15 cellular contexts compared by ENCODE assay signal in genomic region chr6:69233195-69233524, GRCh38.
DNase-seq lines count a peak whose midpoint lies in the region; ATAC-seq and TF ChIP-seq lines count a peak whose summit lies in the region.
"Had no signal": no experiment of that assay in that cellular context is flagged by ENCODE, and none has a peak within 500 bp of the region (broad histone marks: within the 10 kb centered on the region; RNA-seq: fewer than 3 reads in every experiment).

No MANE protein-coding gene starts in this region.

- H3K23ac ChIP-seq in H9 (ENCODE audit: insufficient read length, low read depth, low read length): no peak overlapping the region

- no CpG with 5 or more reads among the region's 12 CpGs for WGBS in H9 (ENCODE audit: extremely low coverage, insufficient read length, low lambda C conversion rate)

- no peak for ATAC-seq in GM21528 (IDR thresholded peaks at IDR 0.05; ENCODE audit: low FRiP score, unreplicated experiment)
- ATAC-seq in activated T-helper 17 cell treated with anti-CD3 and anti-CD28 coated beads, Interleukin-2, amount 50 U/mL, for 72 hours (replicated peaks): no peak

- no peak overlapping the region for H3K18ac ChIP-seq in H9 (ENCODE audit: insufficient read length, low read depth, low read length)

- H4K20me1 ChIP-seq in H9 (ENCODE audit: control insufficient read depth, insufficient read depth, insufficient read length): no peaks in the 10 kb centered on the region

- no peak overlapping the region for H4K5ac ChIP-seq in H9 (ENCODE audit: insufficient read length, low read depth, low read length)

- H3K27me3 ChIP-seq in H9 (ENCODE audit: insufficient read depth, low read length): no peaks in the 10 kb centered on the region
- H3K27me3 ChIP-seq: BLaER1 had no signal

- no peaks in the 10 kb centered on the region for H3K79me2 ChIP-seq in H9 (ENCODE audit: insufficient read depth, low read length)

- H3K14ac ChIP-seq in H9 (ENCODE audit: insufficient read depth, low read length): no peak overlapping the region

- no peak overlapping the region for H2BK120ac ChIP-seq in H9 (ENCODE audit: low read depth, low read length, poor library complexity, severe bottlenecking)

- H3K27ac ChIP-seq in H9 (ENCODE audit: insufficient read length, low read depth, low read length): no peak overlapping the region
- H3K27ac ChIP-seq: BLaER1, skin epidermis had no signal

- H3K23me2 ChIP-seq in H9 (ENCODE audit: insufficient read length, low read depth, low read length, poor library complexity, severe bottlenecking): peaks cover 5% of the 10 kb centered on the region

- H3K4me3 Mint-ChIP-seq in H9: peak overlapping the region; percentile 46 to 62; a peak in 4 of 5 replicates
- H3K4me3 Mint-ChIP-seq in activated T-helper 17 cell treated with anti-CD3 and anti-CD28 coated beads, Interleukin-2, amount 50 U/mL, for 72 hours: no peak overlapping the region
- H3K4me3 Mint-ChIP-seq: activated CD8-positive, alpha-beta T cell treated with anti-CD3 and anti-CD28 coated beads, Interleukin-2, amount 10 ng/mL, durations not matched to agents 7 days and 5 days; activated naive CD8-positive, alpha-beta T cell treated with anti-CD3 and anti-CD28 coated beads, Interleukin-2, amount 10 ng/mL, durations not matched to agents 7 days and 5 days; T-cell had no signal

- no peaks in the 10 kb centered on the region for H3K9me3 ChIP-seq in H9 (ENCODE audit: control insufficient read depth, low read depth, low read length)
- H3K9me3 ChIP-seq: BLaER1 had no signal

- H3K36me3 Mint-ChIP-seq in H9 (ENCODE audit: insufficient read depth in 1 of 3, low read depth in 3 of 3): no peaks in the 10 kb centered on the region
- H3K36me3 Mint-ChIP-seq in activated T-helper 17 cell treated with anti-CD3 and anti-CD28 coated beads, Interleukin-2, amount 50 U/mL, for 72 hours (ENCODE audit: low read depth): no peaks in the 10 kb centered on the region
- H3K36me3 Mint-ChIP-seq: activated naive CD8-positive, alpha-beta T cell treated with anti-CD3 and anti-CD28 coated beads, Interleukin-2, amount 10 ng/mL, durations not matched to agents 7 days and 5 days; T-cell had no signal

- no peak overlapping the region for H3K4ac ChIP-seq in H9 (ENCODE audit: low read depth, low read length)

- no peak overlapping the region for H4K91ac ChIP-seq in H9 (ENCODE audit: insufficient read length, low read depth, low read length)

- H3K9me3 Mint-ChIP-seq in H9: no peaks in the 10 kb centered on the region
- H3K9me3 Mint-ChIP-seq in activated T-helper 17 cell treated with anti-CD3 and anti-CD28 coated beads, Interleukin-2, amount 50 U/mL, for 72 hours: peaks cover 3% of the 10 kb centered on the region
- H3K9me3 Mint-ChIP-seq: activated naive CD8-positive, alpha-beta T cell treated with anti-CD3 and anti-CD28 coated beads, Interleukin-2, amount 10 ng/mL, durations not matched to agents 7 days and 5 days had no signal

- H2AFZ ChIP-seq in H9 (ENCODE audit: low read length): no peak overlapping the region

- no peak overlapping the region for H3K56ac ChIP-seq in H9 (ENCODE audit: insufficient read length, low read depth, low read length)

- H3K4me1 Mint-ChIP-seq in H9: peaks cover 22 to 27% of the 10 kb centered on the region in 2 experiments
- no peaks in the 10 kb centered on the region for H3K4me1 Mint-ChIP-seq in activated T-helper 17 cell treated with anti-CD3 and anti-CD28 coated beads, Interleukin-2, amount 50 U/mL, for 72 hours
- H3K4me1 Mint-ChIP-seq: T-cell had no signal

- H3T11ph ChIP-seq in H9 (ENCODE audit: low read length): no peak overlapping the region

- H2AK5ac ChIP-seq in H9 (ENCODE audit: insufficient read length, low read length): no peak overlapping the region

- no peak overlapping the region for H2BK12ac ChIP-seq in H9 (ENCODE audit: insufficient read length, low read depth, low read length)

- no peak overlapping the region for H4K8ac ChIP-seq in H9 (replicated peaks; ENCODE audit: insufficient read length, low read depth, low read length)

- no peak overlapping the region for H2BK5ac ChIP-seq in H9 (ENCODE audit: insufficient read length, low read length)

- H3K27ac Mint-ChIP-seq in H9: no peak overlapping the region
- no peak overlapping the region for H3K27ac Mint-ChIP-seq in activated T-helper 17 cell treated with anti-CD3 and anti-CD28 coated beads, Interleukin-2, amount 50 U/mL, for 72 hours
- H3K27ac Mint-ChIP-seq: activated CD8-positive, alpha-beta T cell treated with anti-CD3 and anti-CD28 coated beads, Interleukin-2, amount 10 ng/mL, durations not matched to agents 7 days and 5 days; activated naive CD8-positive, alpha-beta T cell treated with anti-CD3 and anti-CD28 coated beads, Interleukin-2, amount 10 ng/mL, durations not matched to agents 7 days and 5 days; T-cell had no signal

- TF ChIP-seq CTCF in H9 (conservative IDR thresholded peaks at IDR 0.05): no peak

- no peak overlapping the region for H2BK20ac ChIP-seq in H9 (ENCODE audit: low read depth, low read length, poor library complexity, severe bottlenecking)

- peaks cover 2% of the 10 kb centered on the region; the same call in 1 of the 2 replicates for H3K4me1 ChIP-seq in H9 (ENCODE audit: insufficient read depth, low read length)
- H3K4me1 ChIP-seq: BLaER1 had no signal

- DNase-seq in ELR (ENCODE audit: low read depth) (peak; percentile 1), H9 (no peak), NCI-H774 (lab: John Stamatoyannopoulos, UW) (peak; percentile 70), inferior parietal cortex (ENCODE audit: extremely low spot score) (peak; percentile 47), DMS79 (lab: John Stamatoyannopoulos, UW) (no peak)
- DNase-seq in activated CD4-positive, alpha-beta T cell treated with anti-CD3 and anti-CD28 coated beads, Interleukin-2, amount 50 U/mL, for 48 hours: no peak
- DNase-seq: effector memory CD4-positive, alpha-beta T cell; NCI-H345 had no signal

- H2BK15ac ChIP-seq in H9 (ENCODE audit: low read depth, low read length): no peak overlapping the region

- peak overlapping the region; percentile 55 for H3K4me2 ChIP-seq in H9 (ENCODE audit: insufficient read depth, insufficient read length, low read length)
- H3K4me2 ChIP-seq: BLaER1 had no signal

- H3K9ac ChIP-seq in H9 (ENCODE audit: extremely low read depth, insufficient read length, low read length): peak overlapping the region; percentile 3
- H3K9ac ChIP-seq: BLaER1 had no signal

- peaks cover 14% of the 10 kb centered on the region for H3K27me3 Mint-ChIP-seq in H9 (ENCODE audit: low read depth)
- no peaks in the 10 kb centered on the region for H3K27me3 Mint-ChIP-seq in activated T-helper 17 cell treated with anti-CD3 and anti-CD28 coated beads, Interleukin-2, amount 50 U/mL, for 72 hours
- H3K27me3 Mint-ChIP-seq: T-cell had no signal

- no peaks in the 10 kb centered on the region for H3K79me1 ChIP-seq in H9 (ENCODE audit: insufficient read depth, low read depth, low read length, poor library complexity, severe bottlenecking)

Comparison
In these comparisons a context has a peak if more than half of its experiments do, and no peak if none do; other contexts are left out.
1. DNase-seq: peak in ELR (single experiment), NCI-H774 (single experiment) and inferior parietal cortex (single experiment); none in H9 (single experiment), activated CD4-positive, alpha-beta T cell treated with anti-CD3 and anti-CD28 coated beads, Interleukin-2, amount 50 U/mL, for 48 hours (0 of 2) and DMS79 (single experiment).